In the genomic region with DNA sequence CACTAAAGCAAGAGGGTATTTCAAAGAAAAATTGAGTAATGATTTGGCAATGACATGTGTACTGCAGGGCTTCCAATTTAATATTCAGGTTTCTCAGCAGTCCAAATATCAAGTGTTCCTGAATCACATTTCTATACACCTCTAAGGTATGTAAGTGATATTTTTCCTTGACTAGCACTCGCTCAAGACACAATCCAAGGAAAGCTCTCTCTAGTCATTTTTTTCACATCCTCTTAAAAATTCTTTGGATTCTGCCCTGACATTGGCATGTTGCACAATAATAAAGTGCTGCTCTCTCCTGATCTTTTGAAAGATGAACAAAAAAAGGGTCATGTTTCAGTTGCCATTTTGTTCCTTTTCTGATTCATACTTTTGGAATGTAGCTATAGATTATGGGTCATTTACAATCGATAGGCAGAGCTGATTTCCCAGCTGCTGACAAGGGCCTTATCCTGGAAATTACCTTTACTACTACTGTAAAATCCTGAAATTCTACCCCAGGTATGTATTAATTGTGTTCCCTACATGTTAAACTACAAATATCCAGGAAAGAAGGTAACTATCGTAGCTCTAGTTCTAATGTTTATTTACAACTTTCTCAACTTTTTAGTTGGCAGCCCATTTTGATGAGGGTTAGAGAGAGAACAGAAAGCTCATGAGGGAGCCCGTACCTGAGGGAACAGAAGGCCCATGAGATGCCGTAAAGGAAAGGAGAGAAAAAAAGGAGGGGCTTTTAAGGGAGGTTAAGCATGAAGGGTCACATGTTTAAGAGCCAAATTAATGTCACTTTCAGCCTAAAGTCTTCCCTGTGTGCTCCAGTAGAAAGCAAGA, we compare ENCODE assay signal across 1 cellular context.
A peak's percentile ranks its signal among the peaks of the same experiment; 100 is the strongest.
TF ChIP-seq lines count a peak whose summit lies in the region.

No MANE protein-coding gene starts in this region.

TF ChIP-seq in SK-N-SH, 30 proteins besides CTCF, POLR2A, EP300 and RAD21 (continued from another document):
- TF ChIP-seq, protein P1, sequence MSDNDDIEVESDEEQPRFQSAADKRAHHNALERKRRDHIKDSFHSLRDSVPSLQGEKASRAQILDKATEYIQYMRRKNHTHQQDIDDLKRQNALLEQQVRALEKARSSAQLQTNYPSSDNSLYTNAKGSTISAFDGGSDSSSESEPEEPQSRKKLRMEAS (IDR thresholded peaks at IDR 0.05; ENCODE audit: low read depth): no peak
- TF ChIP-seq FOSL2 (IDR thresholded peaks at IDR 0.05; ENCODE audit: borderline replicate concordance, low read depth): 0 out of 2 replicates have a peak, but pooled peaks have one; percentile 34
- TF ChIP-seq YY1 (IDR thresholded peaks at IDR 0.05; ENCODE audit: low read depth): no peak
- 0 out of 2 replicates have a peak, but pooled peaks have one; percentile 15 for TF ChIP-seq NFIC (IDR thresholded peaks at IDR 0.05; ENCODE audit: borderline replicate concordance)
- TF ChIP-seq EZH2phosphoT487 (IDR thresholded peaks at IDR 0.05; ENCODE audit: borderline replicate concordance, low read depth): no peak
- TF ChIP-seq JUND (IDR thresholded peaks at IDR 0.05): peak; percentile 55; the same call in 1 of the 2 replicates
- TF ChIP-seq, protein P2, sequence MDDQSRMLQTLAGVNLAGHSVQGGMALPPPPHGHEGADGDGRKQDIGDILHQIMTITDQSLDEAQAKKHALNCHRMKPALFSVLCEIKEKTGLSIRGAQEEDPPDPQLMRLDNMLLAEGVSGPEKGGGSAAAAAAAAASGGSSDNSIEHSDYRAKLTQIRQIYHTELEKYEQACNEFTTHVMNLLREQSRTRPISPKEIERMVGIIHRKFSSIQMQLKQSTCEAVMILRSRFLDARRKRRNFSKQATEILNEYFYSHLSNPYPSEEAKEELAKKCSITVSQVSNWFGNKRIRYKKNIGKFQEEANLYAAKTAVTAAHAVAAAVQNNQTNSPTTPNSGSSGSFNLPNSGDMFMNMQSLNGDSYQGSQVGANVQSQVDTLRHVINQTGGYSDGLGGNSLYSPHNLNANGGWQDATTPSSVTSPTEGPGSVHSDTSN (IDR thresholded peaks at IDR 0.05): peak; percentile 81
- TF ChIP-seq, protein P3, sequence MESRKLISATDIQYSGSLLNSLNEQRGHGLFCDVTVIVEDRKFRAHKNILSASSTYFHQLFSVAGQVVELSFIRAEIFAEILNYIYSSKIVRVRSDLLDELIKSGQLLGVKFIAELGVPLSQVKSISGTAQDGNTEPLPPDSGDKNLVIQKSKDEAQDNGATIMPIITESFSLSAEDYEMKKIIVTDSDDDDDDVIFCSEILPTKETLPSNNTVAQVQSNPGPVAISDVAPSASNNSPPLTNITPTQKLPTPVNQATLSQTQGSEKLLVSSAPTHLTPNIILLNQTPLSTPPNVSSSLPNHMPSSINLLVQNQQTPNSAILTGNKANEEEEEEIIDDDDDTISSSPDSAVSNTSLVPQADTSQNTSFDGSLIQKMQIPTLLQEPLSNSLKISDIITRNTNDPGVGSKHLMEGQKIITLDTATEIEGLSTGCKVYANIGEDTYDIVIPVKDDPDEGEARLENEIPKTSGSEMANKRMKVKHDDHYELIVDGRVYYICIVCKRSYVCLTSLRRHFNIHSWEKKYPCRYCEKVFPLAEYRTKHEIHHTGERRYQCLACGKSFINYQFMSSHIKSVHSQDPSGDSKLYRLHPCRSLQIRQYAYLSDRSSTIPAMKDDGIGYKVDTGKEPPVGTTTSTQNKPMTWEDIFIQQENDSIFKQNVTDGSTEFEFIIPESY (IDR thresholded peaks at IDR 0.05; ENCODE audit: borderline replicate concordance, low read depth): 0 out of 2 replicates have a peak, but pooled peaks have one; percentile 16
- TF ChIP-seq SMC3 (IDR thresholded peaks at IDR 0.05; ENCODE audit: low read depth, low read length): no peak
- TF ChIP-seq ELF1 (IDR thresholded peaks at IDR 0.05): no peak
- no peak for TF ChIP-seq RCOR1 (IDR thresholded peaks at IDR 0.05; ENCODE audit: low read length)
- TF ChIP-seq, protein P4, sequence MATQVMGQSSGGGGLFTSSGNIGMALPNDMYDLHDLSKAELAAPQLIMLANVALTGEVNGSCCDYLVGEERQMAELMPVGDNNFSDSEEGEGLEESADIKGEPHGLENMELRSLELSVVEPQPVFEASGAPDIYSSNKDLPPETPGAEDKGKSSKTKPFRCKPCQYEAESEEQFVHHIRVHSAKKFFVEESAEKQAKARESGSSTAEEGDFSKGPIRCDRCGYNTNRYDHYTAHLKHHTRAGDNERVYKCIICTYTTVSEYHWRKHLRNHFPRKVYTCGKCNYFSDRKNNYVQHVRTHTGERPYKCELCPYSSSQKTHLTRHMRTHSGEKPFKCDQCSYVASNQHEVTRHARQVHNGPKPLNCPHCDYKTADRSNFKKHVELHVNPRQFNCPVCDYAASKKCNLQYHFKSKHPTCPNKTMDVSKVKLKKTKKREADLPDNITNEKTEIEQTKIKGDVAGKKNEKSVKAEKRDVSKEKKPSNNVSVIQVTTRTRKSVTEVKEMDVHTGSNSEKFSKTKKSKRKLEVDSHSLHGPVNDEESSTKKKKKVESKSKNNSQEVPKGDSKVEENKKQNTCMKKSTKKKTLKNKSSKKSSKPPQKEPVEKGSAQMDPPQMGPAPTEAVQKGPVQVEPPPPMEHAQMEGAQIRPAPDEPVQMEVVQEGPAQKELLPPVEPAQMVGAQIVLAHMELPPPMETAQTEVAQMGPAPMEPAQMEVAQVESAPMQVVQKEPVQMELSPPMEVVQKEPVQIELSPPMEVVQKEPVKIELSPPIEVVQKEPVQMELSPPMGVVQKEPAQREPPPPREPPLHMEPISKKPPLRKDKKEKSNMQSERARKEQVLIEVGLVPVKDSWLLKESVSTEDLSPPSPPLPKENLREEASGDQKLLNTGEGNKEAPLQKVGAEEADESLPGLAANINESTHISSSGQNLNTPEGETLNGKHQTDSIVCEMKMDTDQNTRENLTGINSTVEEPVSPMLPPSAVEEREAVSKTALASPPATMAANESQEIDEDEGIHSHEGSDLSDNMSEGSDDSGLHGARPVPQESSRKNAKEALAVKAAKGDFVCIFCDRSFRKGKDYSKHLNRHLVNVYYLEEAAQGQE (IDR thresholded peaks at IDR 0.05; ENCODE audit: low read depth, low read length): no peak
- no peak for TF ChIP-seq GATA2 (CRISPR knock-in tag; IDR thresholded peaks at IDR 0.05)
- TF ChIP-seq, protein P5, sequence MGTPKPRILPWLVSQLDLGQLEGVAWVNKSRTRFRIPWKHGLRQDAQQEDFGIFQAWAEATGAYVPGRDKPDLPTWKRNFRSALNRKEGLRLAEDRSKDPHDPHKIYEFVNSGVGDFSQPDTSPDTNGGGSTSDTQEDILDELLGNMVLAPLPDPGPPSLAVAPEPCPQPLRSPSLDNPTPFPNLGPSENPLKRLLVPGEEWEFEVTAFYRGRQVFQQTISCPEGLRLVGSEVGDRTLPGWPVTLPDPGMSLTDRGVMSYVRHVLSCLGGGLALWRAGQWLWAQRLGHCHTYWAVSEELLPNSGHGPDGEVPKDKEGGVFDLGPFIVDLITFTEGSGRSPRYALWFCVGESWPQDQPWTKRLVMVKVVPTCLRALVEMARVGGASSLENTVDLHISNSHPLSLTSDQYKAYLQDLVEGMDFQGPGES (IDR thresholded peaks at IDR 0.05; ENCODE audit: low read depth, low read length): no peak
- no peak for TF ChIP-seq FOXM1 (IDR thresholded peaks at IDR 0.05; ENCODE audit: low read depth)
- TF ChIP-seq GABPA (IDR thresholded peaks at IDR 0.05; ENCODE audit: low read depth): no peak
- TF ChIP-seq CHD2 (IDR thresholded peaks at IDR 0.05; ENCODE audit: low read length, partially characterized antibody): no peak
- no peak for TF ChIP-seq TAF1 (IDR thresholded peaks at IDR 0.05; ENCODE audit: borderline replicate concordance, low read depth, low read length)
- TF ChIP-seq SIN3A (IDR thresholded peaks at IDR 0.05; ENCODE audit: borderline replicate concordance, low read depth, low read length): no peak
- TF ChIP-seq TCF12 (IDR thresholded peaks at IDR 0.05): peak; percentile 54
- no peak for TF ChIP-seq MEF2A (IDR thresholded peaks at IDR 0.05; ENCODE audit: borderline replicate concordance, low read depth)
- TF ChIP-seq TEAD4 (IDR thresholded peaks at IDR 0.05; ENCODE audit: borderline replicate concordance, insufficient read depth): peak; percentile 51; the same call in 1 of the 2 replicates
- no peak for TF ChIP-seq POLR2AphosphoS5 (IDR thresholded peaks at IDR 0.05; ENCODE audit: low read depth, low read length)
